ENCODE assay signal across 1 cellular context in genomic region chr20:532530-532929, GRCh38.
TF ChIP-seq lines count a peak whose summit lies in the region.

No MANE protein-coding gene starts in this region.

TF ChIP-seq in WTC11, 78 proteins besides CTCF, POLR2A, EP300 and RAD21 (continued from another document):
- TF ChIP-seq ATF6 (CRISPR knock-in tag; IDR thresholded peaks at IDR 0.05) (no peak), ETV6 (CRISPR knock-in tag; IDR thresholded peaks at IDR 0.05) (no peak), AR (CRISPR knock-in tag; IDR thresholded peaks at IDR 0.05) (no peak), SP1 (CRISPR knock-in tag; conservative IDR thresholded peaks at IDR 0.05) (no peak), ZMAT4 (CRISPR knock-in tag; IDR thresholded peaks at IDR 0.05) (no peak), MXD4 (CRISPR knock-in tag; IDR thresholded peaks at IDR 0.05; ENCODE audit: borderline replicate concordance) (no peak)
